ENCODE assay signal across 9 cellular contexts in genomic region chr19:47351545-47351944, GRCh38. TPM values are rescaled to one million over a fixed set of nuclear protein-coding genes. Genes with fewer than 3 reads are reported as not detected.
DNase-seq lines count a peak whose midpoint lies in the region; ATAC-seq and TF ChIP-seq lines count a peak whose summit lies in the region.
"Had no signal": no experiment of that assay in that cellular context is flagged by ENCODE, and none has a peak within 500 bp of the region (broad histone marks: within the 10 kb centered on the region; RNA-seq: fewer than 3 reads in every experiment).

No MANE protein-coding gene starts in this region.

- no peak overlapping the region for H2BK15ac ChIP-seq in mesendoderm (replicated peaks; ENCODE audit: low read depth)

- no peaks in the 10 kb centered on the region for H3K9me3 Mint-ChIP-seq in IgD-negative memory B cell

- no peak overlapping the region for H3K9ac ChIP-seq in mesendoderm (ENCODE audit: low read length)

- no peak overlapping the region for H3K4me3 ChIP-seq in mesendoderm (ENCODE audit: low read length)
- H3K4me3 ChIP-seq in left lung: peak overlapping the region in 1 of 2 donors; percentile 94
- H3K4me3 ChIP-seq: colonic mucosa had no signal

- H3K27ac ChIP-seq in mesendoderm (ENCODE audit: low read depth, low read length) (no peak overlapping the region), left lung (peak overlapping the region in 1 of 2 donors; percentile 23)
- H3K27ac ChIP-seq: colonic mucosa had no signal

- intact Hi-C loops in Right ventricle myocardium superior (cut with DNase I) (no loop called here), left lung (cut with DNase I) (no loop called here)

- H3K79me1 ChIP-seq in mesendoderm (ENCODE audit: low read length): peaks cover 26% of the 10 kb centered on the region

- no peak overlapping the region for H3K4ac ChIP-seq in mesendoderm (ENCODE audit: low read depth, low read length)

- peak overlapping the region in 1 of 3 donors; percentile 83 for H3K27ac Mint-ChIP-seq in IgD-negative memory B cell

- H3K27me3 ChIP-seq in mesendoderm (ENCODE audit: insufficient read depth, low read length, poor library complexity): no peaks in the 10 kb centered on the region
- H3K27me3 ChIP-seq in left lung: no peaks in the 10 kb centered on the region
- H3K27me3 ChIP-seq: colonic mucosa had no signal

- H3K4me1 ChIP-seq in mesendoderm (ENCODE audit: control insufficient read depth, low read depth, low read length) (peaks cover 1% of the 10 kb centered on the region), left lung (peaks cover 7 to 48% of the 10 kb centered on the region in 2 donors)

- H2BK5ac ChIP-seq in mesendoderm (ENCODE audit: low read length): no peak overlapping the region

- H2AK5ac ChIP-seq in mesendoderm (ENCODE audit: low read length): no peak overlapping the region

- peaks cover 34% of the 10 kb centered on the region for H3K79me2 ChIP-seq in mesendoderm (ENCODE audit: control insufficient read depth, insufficient read depth, low read length)

- no peak overlapping the region for H2BK120ac ChIP-seq in mesendoderm (ENCODE audit: low read depth, low read length)

- H3K36me3 ChIP-seq in mesendoderm (ENCODE audit: control insufficient read depth, insufficient read depth, low read length): peaks cover 11% of the 10 kb centered on the region
- peaks cover 0 to 42% of the 10 kb centered on the region in 2 donors for H3K36me3 ChIP-seq in left lung

- ATAC-seq in Right ventricle myocardium superior (ENCODE audit: poor library complexity) (no peak), GM21825 (IDR thresholded peaks at IDR 0.05; ENCODE audit: unreplicated experiment) (no peak), HG03135 (IDR thresholded peaks at IDR 0.05; ENCODE audit: unreplicated experiment) (no peak), left lung (no peak)

- WGBS in mesendoderm (ENCODE audit: extremely low coverage, insufficient coverage, low lambda C conversion rate): no CpG with 5 or more reads among the region's 3 CpGs

- H4K8ac ChIP-seq in mesendoderm (ENCODE audit: low read depth, low read length): no peak overlapping the region

- H3K4me1 Mint-ChIP-seq in IgD-negative memory B cell: peaks cover 20 to 25% (median 20%) of the 10 kb centered on the region in 3 donors

- peaks cover 3% of the 10 kb centered on the region for H3K27me3 Mint-ChIP-seq in IgD-negative memory B cell

- no peak overlapping the region for H3K23ac ChIP-seq in mesendoderm (ENCODE audit: low read length)

- no peak overlapping the region for H4K5ac ChIP-seq in mesendoderm (ENCODE audit: low read length)

- no peak for TF ChIP-seq CTCF in left lung (IDR thresholded peaks at IDR 0.05)

- peak overlapping the region in 3 of 4 donors; percentile 45 to 85 (median 72) for H3K4me3 Mint-ChIP-seq in IgD-negative memory B cell

- H3K36me3 Mint-ChIP-seq in IgD-negative memory B cell: peaks cover 11% of the 10 kb centered on the region

- H3K4me2 ChIP-seq in mesendoderm (ENCODE audit: low read length): no peak overlapping the region

- no peaks in the 10 kb centered on the region for H3K9me3 ChIP-seq in left lung
- H3K9me3 ChIP-seq: colonic mucosa had no signal

- no peak overlapping the region for H3K18ac ChIP-seq in mesendoderm (ENCODE audit: low read length)

- DNase-seq in DMS 273 treated with DMSO at 0.1 percent for 48 hours (lab: John Stamatoyannopoulos, UW) (peak; percentile 30), anterior cingulate cortex (lab: John Stamatoyannopoulos, UW) (peak in 37 of 58 donors; percentile 1 to 76 (median 24)), mesendoderm (peak; percentile 69), Right ventricle myocardium superior (no peak), left lung (no peak)
- DNase-seq: colonic mucosa had no signal

- H3K56ac ChIP-seq in mesendoderm (ENCODE audit: low read length): no peak overlapping the region

RNA-seq across cellular contexts. Expression of gene DHX34, which starts 2.4 kb away (rescaled TPM):
- polyA plus RNA-seq in IgD-negative memory B cell: 13.3 TPM
- polyA plus RNA-seq in mesendoderm (2013, experiment 1 of 2): 19.0 TPM
- polyA plus RNA-seq in mesendoderm (2013, experiment 2 of 2): 19.1 TPM
- total RNA-seq in Right ventricle myocardium superior (6.4 TPM), left lung (10 to 100 TPM in 1 of 2 donors, 1 to 10 TPM in 1; 9.4 to 18.2 TPM)

RNA-seq across cellular contexts. Expression of gene C5AR2, which starts 19.6 kb away (rescaled TPM):
- 0.06 TPM for polyA plus RNA-seq in IgD-negative memory B cell
- 0.29 TPM for polyA plus RNA-seq in mesendoderm (2013, experiment 1 of 2)
- polyA plus RNA-seq in mesendoderm (2013, experiment 2 of 2): 0.14 TPM
- total RNA-seq in Right ventricle myocardium superior: 0.78 TPM
- 10 to 100 TPM in 1 of 2 donors, 1 to 10 TPM in 1; 3.4 to 11.2 TPM for total RNA-seq in left lung

RNA-seq across cellular contexts. Expression of gene C5AR1, which starts 41.9 kb away (rescaled TPM):
- 0.30 TPM for polyA plus RNA-seq in IgD-negative memory B cell
- polyA plus RNA-seq in mesendoderm (2013, experiment 1 of 2): 2.3 TPM
- 2.3 TPM for polyA plus RNA-seq in mesendoderm (2013, experiment 2 of 2)
- total RNA-seq in Right ventricle myocardium superior (3.4 TPM), left lung (100 to 1,000 TPM in 1 of 2 donors, 10 to 100 TPM in 1; 28.3 to 110 TPM)

Comparison
In these comparisons a context has a peak if more than half of its experiments do, and no peak if none do; other contexts are left out.
1. DNase-seq: peak in DMS 273 treated with DMSO at 0.1 percent for 48 hours (single experiment), anterior cingulate cortex (37 of 58) and mesendoderm (single experiment); none in Right ventricle myocardium superior (single experiment) and left lung (0 of 2).